In the genomic region with DNA sequence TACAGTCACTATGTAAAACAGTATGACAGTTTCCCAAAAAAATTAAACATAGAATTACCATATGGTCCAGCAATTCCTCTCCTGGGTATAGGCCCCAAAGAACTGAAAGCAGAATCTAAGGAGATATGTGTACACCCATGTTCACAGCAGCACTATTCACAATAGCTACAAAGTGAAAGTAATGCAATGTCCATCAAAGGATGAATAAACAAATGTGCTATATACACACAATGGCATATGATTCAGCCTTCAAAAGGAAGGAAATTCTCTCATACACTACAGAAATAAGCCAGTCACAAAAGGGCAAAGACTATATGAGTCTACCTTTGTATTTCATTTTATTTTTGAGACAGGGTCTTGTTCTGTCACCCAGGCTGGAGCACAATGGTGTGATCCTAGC, we compare ENCODE assay signal across 15 cellular contexts.
DNase-seq lines count a peak whose midpoint lies in the region; ATAC-seq and TF ChIP-seq lines count a peak whose summit lies in the region.
"Had no signal": no experiment of that assay in that cellular context is flagged by ENCODE, and none has a peak within 500 bp of the region (broad histone marks: within the 10 kb centered on the region; RNA-seq: fewer than 3 reads in every experiment).

No MANE protein-coding gene starts in this region.

- no peak for TF ChIP-seq CTCF in IMR-90 (conservative IDR thresholded peaks at IDR 0.05; ENCODE audit: low read depth, low read length)
- TF ChIP-seq CTCF in vagina (IDR thresholded peaks at IDR 0.05), result no peak

- H3K4me3 Mint-ChIP-seq in CD4-positive, alpha-beta memory T cell, result no peak overlapping the region
- no peak overlapping the region for H3K4me3 Mint-ChIP-seq in activated naive CD8-positive, alpha-beta T cell treated with anti-CD3 and anti-CD28 coated beads for 36 hours

- H2BK120ac ChIP-seq in IMR-90 (ENCODE audit: low read depth, low read length), result no peak overlapping the region

- no peak overlapping the region; the same call in 1 of the 2 replicates for H2BK20ac ChIP-seq in IMR-90 (ENCODE audit: low read depth, low read length)

- POLR2A ChIA-PET in CD4-positive, alpha-beta memory T cell (lab: Charles Lee; ENCODE audit: partially characterized antibody), result no interaction called here
- POLR2A ChIA-PET in IMR-90 (lab: Charles Lee; ENCODE audit: unreplicated experiment), result no interaction called here

- peaks cover 0 to 2% (median 0%) of the 10 kb centered on the region in 8 donors for H3K9me3 Mint-ChIP-seq in CD4-positive, alpha-beta memory T cell
- peaks cover 28% of the 10 kb centered on the region for H3K9me3 Mint-ChIP-seq in activated naive CD8-positive, alpha-beta T cell treated with anti-CD3 and anti-CD28 coated beads for 36 hours

- no peaks in the 10 kb centered on the region for H3K79me1 ChIP-seq in IMR-90 (ENCODE audit: low read depth in 1 of 2, low read length in 2 of 2)

- no peak overlapping the region for H2BK5ac ChIP-seq in IMR-90 (ENCODE audit: low read depth, low read length, poor library complexity, severe bottlenecking)

- no TSS peak for BruUV-seq in IMR-90 (replicated peaks; lab: Mats Ljungman, UMichigan)

- no peak overlapping the region for H3K4ac ChIP-seq in IMR-90 (ENCODE audit: low read depth, low read length)

- no peak overlapping the region for H2AFZ ChIP-seq in IMR-90 (replicated peaks; ENCODE audit: low read length, poor library complexity)

- H3K4me2 ChIP-seq in IMR-90 (ENCODE audit: low read depth, low read length), result no peak overlapping the region

- 0 out of 4 replicates have a peak overlapping the region, but pooled peaks of 1 of the 2 experiments have one; percentile 5 for H4K8ac ChIP-seq in IMR-90 (ENCODE audit: low read depth in 2 of 2, low read length in 2 of 2)

- H3K27ac Mint-ChIP-seq in CD4-positive, alpha-beta memory T cell, result peak overlapping the region in 4 of 7 donors; percentile 13 to 94 (median 57)
- H3K27ac Mint-ChIP-seq in activated naive CD8-positive, alpha-beta T cell treated with anti-CD3 and anti-CD28 coated beads for 36 hours, result peak overlapping the region; percentile 28

- 0 out of 2 replicates have a peak, but pooled peaks cover 6% of the 10 kb centered on the region for H3K9me1 ChIP-seq in IMR-90 (ENCODE audit: insufficient read depth, low read length)

- H3K36me3 Mint-ChIP-seq in CD4-positive, alpha-beta memory T cell, result peaks cover 0 to 2% of the 10 kb centered on the region in 2 donors
- peaks cover 47% of the 10 kb centered on the region for H3K36me3 Mint-ChIP-seq in activated naive CD8-positive, alpha-beta T cell treated with anti-CD3 and anti-CD28 coated beads for 36 hours

- H3K9me3 ChIP-seq in CD4-positive, alpha-beta memory T cell (ENCODE audit: control insufficient read depth in 1 of 2, low read length in 2 of 2), result no peaks in the 10 kb centered on the region
- H3K9me3 ChIP-seq in IMR-90 (ENCODE audit: control insufficient read depth, insufficient read depth, low read length) (peaks cover 5% of the 10 kb centered on the region), vagina (no peaks in the 10 kb centered on the region)
- H3K9me3 ChIP-seq: BE2C, breast epithelium, thyroid gland had no signal

- peaks cover 34 to 64% (median 47%) of the 10 kb centered on the region in 4 donors for H3K4me1 Mint-ChIP-seq in CD4-positive, alpha-beta memory T cell
- peaks cover 89% of the 10 kb centered on the region for H3K4me1 Mint-ChIP-seq in activated naive CD8-positive, alpha-beta T cell treated with anti-CD3 and anti-CD28 coated beads for 36 hours

- no peak overlapping the region for H3K56ac ChIP-seq in IMR-90 (ENCODE audit: extremely low read depth, insufficient read depth, low read length)

- H4K91ac ChIP-seq in IMR-90 (ENCODE audit: insufficient read depth, low read depth, low read length), result no peak overlapping the region

- no peaks in the 10 kb centered on the region for H4K20me1 ChIP-seq in IMR-90 (ENCODE audit: insufficient read depth, low read length)

- H3K36me3 ChIP-seq in CD4-positive, alpha-beta memory T cell (ENCODE audit: insufficient read depth, low read length), result no peaks in the 10 kb centered on the region
- H3K36me3 ChIP-seq in IMR-90 (ENCODE audit: control insufficient read depth, insufficient read depth, low read length), result no peaks in the 10 kb centered on the region
- H3K36me3 ChIP-seq in vagina, result no peaks in the 10 kb centered on the region
- H3K36me3 ChIP-seq: BE2C, breast epithelium, thyroid gland had no signal

- no peak overlapping the region for H2AK9ac ChIP-seq in IMR-90 (replicated peaks; ENCODE audit: low read depth, low read length, poor library complexity)

- TF ChIP-seq RAD21 in IMR-90 (IDR thresholded peaks at IDR 0.05; ENCODE audit: low read length), result no peak

- H3K18ac ChIP-seq in IMR-90 (ENCODE audit: low read depth, low read length), result no peak overlapping the region

- H3K23ac ChIP-seq in IMR-90 (ENCODE audit: low read depth, low read length), result no peak overlapping the region

- ATAC-seq in IMR-90 (ENCODE audit: low read depth), result no peak; the same call in 1 of the 2 replicates

- DNase-seq in CD4-positive, alpha-beta memory T cell, result no peak
- DNase-seq in IMR-90, result peak; percentile 65
- DNase-seq in activated naive CD8-positive, alpha-beta T cell treated with anti-CD3 and anti-CD28 coated beads for 36 hours, result no peak
- DNase-seq in iris pigment epithelial cell (ENCODE audit: low read depth), result peak; percentile 61
- no peak for DNase-seq in vagina (ENCODE audit: extremely low spot score in 2 of 2)
- DNase-seq in MV-4-11 (lab: John Stamatoyannopoulos, UW), result no peak
- DNase-seq in stimulated activated CD4-positive, alpha-beta T cell treated with anti-CD3 and anti-CD28 coated beads, Interleukin-2, amount 100 ng/mL, for 24 hours, result no peak
- DNase-seq: BE2C; effector CD4-positive, alpha-beta T cell; NCI-H187; NCI-H510A treated with DMSO at 0.1 percent for 48 hours; stimulated activated CD4-positive, alpha-beta T cell treated with anti-CD3 and anti-CD28 coated beads, Interleukin-4, amount 100 ng/mL, for 4 hours; thyroid gland had no signal

- no peak overlapping the region for H3K14ac ChIP-seq in IMR-90 (replicated peaks; ENCODE audit: low read depth, low read length)

- H3K9ac ChIP-seq in IMR-90 (ENCODE audit: low read depth, low read length), result no peak overlapping the region

- H3K27me3 Mint-ChIP-seq in CD4-positive, alpha-beta memory T cell, result no peaks in the 10 kb centered on the region
- no peaks in the 10 kb centered on the region for H3K27me3 Mint-ChIP-seq in activated naive CD8-positive, alpha-beta T cell treated with anti-CD3 and anti-CD28 coated beads for 36 hours

- no peak for TF ChIP-seq POLR2A in IMR-90 (IDR thresholded peaks at IDR 0.05; ENCODE audit: low read depth, low read length)
- TF ChIP-seq POLR2A in vagina (IDR thresholded peaks at IDR 0.05), result no peak

- intact Hi-C loops in CD4-positive, alpha-beta memory T cell (cut with micrococcal nuclease), result no loop called here
- intact Hi-C loops in IMR-90 (cut with micrococcal nuclease) (no loop called here), vagina (cut with DNase I) (no loop called here)

- dilution Hi-C loops in IMR-90 (cut with HindIII; ENCODE audit: low sequenced_read_pairs, unreplicated experiment), result no loop called here

- H3K4me3 ChIP-seq in CD4-positive, alpha-beta memory T cell (ENCODE audit: low read length in 2 of 2), result no peak overlapping the region
- H3K4me3 ChIP-seq in IMR-90 (ENCODE audit: insufficient read depth, low read depth, low read length), result no peak overlapping the region
- H3K4me3 ChIP-seq in vagina, result no peak overlapping the region
- H3K4me3 ChIP-seq: breast epithelium, SK-N-MC, thyroid gland had no signal

- H3K27ac ChIP-seq in CD4-positive, alpha-beta memory T cell (ENCODE audit: low read depth, low read length), result no peak overlapping the region
- H3K27ac ChIP-seq in IMR-90 (ENCODE audit: insufficient read depth, low read length) (no peak overlapping the region), vagina (no peak overlapping the region)
- H3K27ac ChIP-seq: breast epithelium, SK-N-MC, thyroid gland had no signal

- H3K4me1 ChIP-seq in CD4-positive, alpha-beta memory T cell (ENCODE audit: insufficient read depth, low read length), result peaks cover 31% of the 10 kb centered on the region
- H3K4me1 ChIP-seq in IMR-90 (ENCODE audit: control insufficient read depth, insufficient read depth, low read length), result peaks cover 10% of the 10 kb centered on the region
- H3K4me1 ChIP-seq in vagina, result peaks cover 14% of the 10 kb centered on the region

- H3K27me3 ChIP-seq in CD4-positive, alpha-beta memory T cell (ENCODE audit: insufficient read depth, low read length), result no peaks in the 10 kb centered on the region
- H3K27me3 ChIP-seq in IMR-90 (ENCODE audit: control insufficient read depth, insufficient read depth, low read length) (no peaks in the 10 kb centered on the region), vagina (no peaks in the 10 kb centered on the region)
- H3K27me3 ChIP-seq: BE2C, breast epithelium, thyroid gland had no signal

- 0 out of 2 replicates have a peak overlapping the region, but pooled peaks have one; percentile 22 for H2AK5ac ChIP-seq in IMR-90 (ENCODE audit: low read depth, low read length)

- in situ Hi-C loops in IMR-90 (cut with MboI; ENCODE audit: low sequenced_read_pairs), result no loop called here

- no peak overlapping the region for H4K5ac ChIP-seq in IMR-90 (ENCODE audit: low read depth, low read length)

- no peak overlapping the region for H2BK15ac ChIP-seq in IMR-90 (ENCODE audit: low read depth, low read length)

- CTCF ChIA-PET in CD4-positive, alpha-beta memory T cell (lab: Charles Lee; ENCODE audit: partially characterized antibody), result no interaction called here
- CTCF ChIA-PET in IMR-90 (lab: Yijun Ruan, JAX), result no interaction called here

TF ChIP-seq in IMR-90, 13 proteins besides CTCF, POLR2A, EP300 and RAD21 (continues in another document):
- TF ChIP-seq MXI1 (IDR thresholded peaks at IDR 0.05; ENCODE audit: borderline replicate concordance, low read depth, low read length) (no peak), USF2 (IDR thresholded peaks at IDR 0.05; ENCODE audit: low read depth, low read length) (no peak), MAFK (IDR thresholded peaks at IDR 0.05; ENCODE audit: low read depth, low read length) (no peak), BHLHE40 (IDR thresholded peaks at IDR 0.05; ENCODE audit: low read depth, low read length) (no peak), CEBPB (IDR thresholded peaks at IDR 0.05; ENCODE audit: low read depth, low read length) (no peak), MAZ (IDR thresholded peaks at IDR 0.05; ENCODE audit: borderline replicate concordance, low read depth, low read length) (no peak), FOS (IDR thresholded peaks at IDR 0.05; ENCODE audit: low read depth, low read length) (no peak), SMC3 (IDR thresholded peaks at IDR 0.05; ENCODE audit: low read depth, low read length) (no peak), NFE2L2 (IDR thresholded peaks at IDR 0.05; ENCODE audit: low read depth, low read length) (no peak)

Comparison
In these comparisons a context has a peak if more than half of its experiments do, and no peak if none do; other contexts are left out.
1. DNase-seq: peak in IMR-90 (single experiment) and iris pigment epithelial cell (single experiment); none in CD4-positive, alpha-beta memory T cell (0 of 5), activated naive CD8-positive, alpha-beta T cell treated with anti-CD3 and anti-CD28 coated beads for 36 hours (single experiment), vagina (0 of 2), MV-4-11 (single experiment) and stimulated activated CD4-positive, alpha-beta T cell treated with anti-CD3 and anti-CD28 coated beads, Interleukin-2, amount 100 ng/mL, for 24 hours (0 of 2).